ENCODE assay signal across 20 cellular contexts in genomic region chr11:125562430-125562829, GRCh38. TPM values are rescaled to one million over a fixed set of nuclear protein-coding genes. Genes with fewer than 3 reads are reported as not detected.
DNase-seq lines count a peak whose midpoint lies in the region; ATAC-seq, FAIRE-seq and TF ChIP-seq lines count a peak whose summit lies in the region.
"Had no signal": no experiment of that assay in that cellular context is flagged by ENCODE, and none has a peak within 500 bp of the region (broad histone marks: within the 10 kb centered on the region; RNA-seq: fewer than 3 reads in every experiment).

No MANE protein-coding gene starts in this region.

- TF ChIP-seq POLR2A in K562 (conservative IDR thresholded peaks at IDR 0.05) (no peak), HepG2 (IDR thresholded peaks at IDR 0.05; ENCODE audit: insufficient read depth in 1 of 2, low read depth in 2 of 2, low read length in 2 of 2) (no peak)

- H3K4me1 ChIP-seq in K562 (replicated peaks in 1 of 2; ENCODE audit: control insufficient read depth in 2 of 2, insufficient read depth in 2 of 2, low read length in 2 of 2) (peaks cover 0 to 8% of the 10 kb centered on the region in 2 experiments; a peak in 1 of 5 replicates), HepG2 (ENCODE audit: insufficient read depth, low read length) (peaks cover 35% of the 10 kb centered on the region)
- H3K4me1 ChIP-seq: BE2C, HAP-1 had no signal

- H3K4me3 Mint-ChIP-seq in mesothelial cell of epicardium = no peak overlapping the region
- H3K4me3 Mint-ChIP-seq: CD4-positive, CD25-positive, alpha-beta regulatory T cell; CD8-positive, alpha-beta memory T cell; HFFc6 had no signal

- WGBS in K562 (ENCODE audit: insufficient coverage, low coverage, missing lambda C conversion rate) = 65% methylated on average over 4 of the region's 4 CpGs
- WGBS in HepG2 (ENCODE audit: low lambda C conversion rate) = 13% methylated on average over 4 of the region's 4 CpGs

- intact Hi-C loops in K562 (cut with micrococcal nuclease) = no loop called here
- intact Hi-C loops in HepG2 (cut with micrococcal nuclease; ENCODE audit: unreplicated experiment) = no loop called here

- H3K4me2 ChIP-seq in K562 (ENCODE audit: insufficient read depth, low read length) (no peak overlapping the region), HepG2 (ENCODE audit: low read depth, low read length) (peak overlapping the region; percentile 43)

- H3K27ac ChIP-seq in K562 (ENCODE audit: extremely low read depth, low read depth, low read length) (no peak overlapping the region), HepG2 (ENCODE audit: extremely low read length, insufficient read depth, low read length) (no peak overlapping the region)
- H3K27ac ChIP-seq: GM23248 had no signal

- no peaks in the 10 kb centered on the region for H3K9me3 ChIP-seq in K562 (replicated peaks; ENCODE audit: control insufficient read depth, insufficient read depth, low read depth, low read length)
- no peaks in the 10 kb centered on the region for H3K9me3 ChIP-seq in HepG2 (ENCODE audit: low read length)
- H3K9me3 ChIP-seq: BE2C, HAP-1 had no signal

- H3K36me3 Mint-ChIP-seq in mesothelial cell of epicardium = no peaks in the 10 kb centered on the region
- H3K36me3 Mint-ChIP-seq: CD4-positive, CD25-positive, alpha-beta regulatory T cell; CD8-positive, alpha-beta memory T cell had no signal

- H4K20me1 ChIP-seq in K562 (replicated peaks; ENCODE audit: control insufficient read depth, insufficient read depth, low read length) (no peaks in the 10 kb centered on the region), HepG2 (ENCODE audit: insufficient read depth, low read length) (no peaks in the 10 kb centered on the region)

- H3K36me3 ChIP-seq in K562 (ENCODE audit: control insufficient read depth, insufficient read depth, low read length) (no peaks in the 10 kb centered on the region), HepG2 (replicated peaks in 1 of 2; ENCODE audit: control insufficient read depth in 1 of 2, insufficient read depth in 2 of 2, low read length in 2 of 2) (no peaks in the 10 kb centered on the region)
- H3K36me3 ChIP-seq: BE2C, HAP-1 had no signal

- H3K4me1 Mint-ChIP-seq in mesothelial cell of epicardium = no peaks in the 10 kb centered on the region
- H3K4me1 Mint-ChIP-seq: CD4-positive, CD25-positive, alpha-beta regulatory T cell had no signal

- H3K27me3 ChIP-seq in K562 (ENCODE audit: control insufficient read depth in 2 of 2, insufficient read depth in 2 of 2, low read length in 2 of 2) (no peaks in the 10 kb centered on the region), HepG2 (ENCODE audit: control insufficient read depth in 1 of 2, insufficient read depth in 2 of 2, low read length in 2 of 2) (no peaks in the 10 kb centered on the region)

- H3K79me2 ChIP-seq in K562 (ENCODE audit: control insufficient read depth, insufficient read depth, low read length) (no peaks in the 10 kb centered on the region), HepG2 (ENCODE audit: insufficient read depth, low read length) (no peaks in the 10 kb centered on the region)

- H2AFZ ChIP-seq in K562 (ENCODE audit: low read depth, low read length) (peak overlapping the region; percentile 48; the same call in 1 of the 2 replicates), HepG2 (ENCODE audit: low read length) (no peak overlapping the region)
- H2AFZ ChIP-seq: GM23248 had no signal

- H3K9me3 Mint-ChIP-seq in mesothelial cell of epicardium = peaks cover 5% of the 10 kb centered on the region
- H3K9me3 Mint-ChIP-seq: CD4-positive, CD25-positive, alpha-beta regulatory T cell; CD8-positive, alpha-beta memory T cell; HFFc6 had no signal

- TF ChIP-seq RAD21 in K562 (CRISPR knock-in tag; conservative IDR thresholded peaks at IDR 0.05 in 1 of 2, IDR thresholded peaks at IDR 0.05 in 1 of 2) (no peak), HepG2 (CRISPR knock-in tag; IDR thresholded peaks at IDR 0.05) (no peak)

- TF ChIP-seq CTCF in K562 (IDR thresholded peaks at IDR 0.05 in 2 of 3, conservative IDR thresholded peaks at IDR 0.05 in 1 of 3; ENCODE audit: insufficient read depth in 2 of 3, low read depth in 1 of 3, low read length in 3 of 3) (no peak), HepG2 (CRISPR knock-in tag; IDR thresholded peaks at IDR 0.05) (no peak), mesothelial cell of epicardium (IDR thresholded peaks at IDR 0.05; ENCODE audit: unreplicated experiment) (no peak)

- H3K27ac Mint-ChIP-seq in mesothelial cell of epicardium = no peak overlapping the region
- H3K27ac Mint-ChIP-seq: CD4-positive, CD25-positive, alpha-beta regulatory T cell; CD8-positive, alpha-beta memory T cell; HFFc6 had no signal

- ATAC-seq in K562 (0 out of 3 replicates have a peak, but pooled peaks have one; percentile 32), HepG2 (peak; percentile 66), GM18909 (IDR thresholded peaks at IDR 0.05; ENCODE audit: poor library complexity, unreplicated experiment) (no peak)

- TF ChIP-seq EP300 in K562 (IDR thresholded peaks at IDR 0.05; ENCODE audit: low read length) (no peak), HepG2 (IDR thresholded peaks at IDR 0.05; ENCODE audit: low read depth in 2 of 2, low read length in 2 of 2) (no peak), HepG2 (CRISPR knock-in tag; IDR thresholded peaks at IDR 0.05; ENCODE audit: borderline replicate concordance) (no peak)

- in situ Hi-C loops in K562 (cut with MboI) (no loop called here), HepG2 (cut with HindIII; ENCODE audit: extremely low pct_ligation_motif_present, low pct_unique_long_range_greater_than_20kb) (no loop called here)

- DNase-seq in OCI-M1 (lab: John Stamatoyannopoulos, UW) (peak; percentile 52), K562 (ENCODE audit: extremely low read depth in 1 of 4, low spot score in 3 of 4) (no peak), HepG2 (ENCODE audit: low spot score) (no peak), HCEC 1CT (no peak), mesothelial cell of epicardium (ENCODE audit: low spot score in 2 of 2, unreplicated experiment in 2 of 2) (no peak)
- DNase-seq: ACHN; BE2C; C1 segment of cervical spinal cord; CD4-positive, CD25-positive, alpha-beta regulatory T cell; CD8-positive, alpha-beta memory T cell; COR-L47; DMS 273 treated with DMSO at 0.1 percent for 48 hours; DMS53; DND-41; EL; GM23248; HFFc6 had no signal

- no peaks in the 10 kb centered on the region for H3K27me3 Mint-ChIP-seq in mesothelial cell of epicardium (ENCODE audit: low read depth)
- H3K27me3 Mint-ChIP-seq: CD4-positive, CD25-positive, alpha-beta regulatory T cell had no signal

- H3K4me3 ChIP-seq in K562 = no peak overlapping the region
- H3K4me3 ChIP-seq in HepG2 (replicated peaks in 1 of 3; ENCODE audit: insufficient read depth in 1 of 3, low read depth in 2 of 3, low read length in 3 of 3) = no peak overlapping the region
- H3K4me3 ChIP-seq: GM23248, HAP-1 had no signal

- no peak for FAIRE-seq in K562 (lab: Jason Lieb, UNC)
- no peak for FAIRE-seq in HepG2 (lab: Jason Lieb, UNC)
- FAIRE-seq: GM12891 had no signal

- H3K9me1 ChIP-seq in K562 (ENCODE audit: control insufficient read depth, insufficient read depth, low read length) = no peaks in the 10 kb centered on the region

- H3K9ac ChIP-seq in K562 (ENCODE audit: insufficient read depth in 1 of 2, low read depth in 2 of 2, low read length in 2 of 2) (no peak overlapping the region), HepG2 (ENCODE audit: insufficient read depth, low read depth, low read length) (no peak overlapping the region)
- H3K9ac ChIP-seq: GM23248 had no signal

- CTCF ChIA-PET in K562 (lab: Yijun Ruan, JAX; ENCODE audit: low intra/inter-chr PET ratio) = no interaction called here
- CTCF ChIA-PET in HepG2 (lab: Yijun Ruan, JAX; ENCODE audit: low intra/inter-chr PET ratio, low total read pairs) = no interaction called here

- BruUV-seq in K562 (replicated peaks; lab: Mats Ljungman, UMichigan) (no TSS peak), HepG2 (replicated peaks; lab: Mats Ljungman, UMichigan) (no TSS peak)

- POLR2A ChIA-PET in K562 (lab: Yijun Ruan, JAX) (no interaction called here), HepG2 (lab: Yijun Ruan, JAX) (no interaction called here)

RNA-seq across cellular contexts. Expression of gene EI24, which starts 6.8 kb away (rescaled TPM):
- total RNA-seq in K562 (2011; cell fraction: chromatin; rRNA removed; ENCODE audit: low replicate concordance) = 79.5 and 79.6 TPM in 2 replicates
- 86.2 and 96.6 TPM in 2 replicates for total RNA-seq in K562 (2011; cell fraction: nucleolus; rRNA removed)
- 142 and 189 TPM in 2 replicates for total RNA-seq in K562 (2011; cell fraction: nucleoplasm; rRNA removed)
- total RNA-seq in K562 (2014; rRNA removed) (151 and 192 TPM in 2 replicates), K562 (2014; rRNA removed; fragmentation: Illumina TruSeq; extraction: Trizol) (187 and 198 TPM in 2 replicates), K562 (2015; rRNA removed; fragmentation: Illumina TruSeq; extraction: Trizol) (160 and 168 TPM in 2 replicates), K562 (2021) (159 and 165 TPM in 2 replicates), HepG2 (2016; rRNA removed; fragmentation: Illumina TruSeq; extraction: Trizol) (126 and 138 TPM in 2 replicates), mesothelial cell of epicardium (67.2 to 69.3 TPM (median 67.8 TPM) in 3 replicates)
- polyA plus RNA-seq in K562 (2011; rRNA removed) (128 and 239 TPM in 2 replicates), K562 (2014; fragmentation: Illumina TruSeq; extraction: Trizol) (249 and 260 TPM in 2 replicates), K562 (2014; fragmentation: Nextera tagmentation; extraction: Ambion mirVana) (10 to 100 TPM; 50.4 to 72.2 TPM), K562 (2014; rRNA removed) (182 and 210 TPM in 2 replicates), HepG2 (2011; rRNA removed) (70.0 and 84.7 TPM in 2 replicates)
- 178 and 192 TPM in 2 replicates for polyA plus RNA-seq in K562 (2011; cell fraction: cytosol; rRNA removed)
- polyA plus RNA-seq in K562 (2011; cell fraction: nucleus; rRNA removed) = 52.1 and 69.8 TPM in 2 replicates
- 121 and 150 TPM in 2 replicates for polyA plus RNA-seq in K562 (2012)
- 155 and 274 TPM in 2 replicates for polyA minus RNA-seq in K562 (2011; rRNA and poly(A)+ RNA removed)
- 34.8 and 79.5 TPM in 2 replicates for polyA minus RNA-seq in K562 (2011; cell fraction: cytosol; rRNA and poly(A)+ RNA removed)
- polyA minus RNA-seq in K562 (2011; cell fraction: nucleus; rRNA and poly(A)+ RNA removed) = 17.2 and 23.3 TPM in 2 replicates
- 208 and 212 TPM in 2 replicates for total RNA-seq in HepG2 (2016; cell fraction: cytosol; rRNA removed; fragmentation: Illumina TruSeq; extraction: Trizol; ENCODE audit: low read depth)
- 124 and 136 TPM in 2 replicates for total RNA-seq in HepG2 (2016; cell fraction: insoluble cytoplasmic fraction; rRNA removed; fragmentation: Illumina TruSeq; extraction: Trizol)
- total RNA-seq in HepG2 (2016; cell fraction: membrane; rRNA removed; fragmentation: Illumina TruSeq; extraction: Trizol) = 398 and 405 TPM in 2 replicates
- 62.3 and 65.1 TPM in 2 replicates for total RNA-seq in HepG2 (2016; cell fraction: nucleus; rRNA removed; fragmentation: Illumina TruSeq; extraction: Trizol)
- 74.3 and 105 TPM in 2 replicates for polyA plus RNA-seq in HepG2 (2011; cell fraction: cytosol; rRNA removed)
- polyA plus RNA-seq in HepG2 (2011; cell fraction: nucleus; rRNA removed) = 19.8 and 28.7 TPM in 2 replicates
- polyA plus RNA-seq in HepG2 (2012) = 55.7 and 63.2 TPM in 2 replicates
- polyA plus RNA-seq in HepG2 (2016; cell fraction: cytosol; fragmentation: Illumina TruSeq; extraction: Trizol; ENCODE audit: low read depth) = 321 and 335 TPM in 2 replicates
- polyA plus RNA-seq in HepG2 (2016; cell fraction: insoluble cytoplasmic fraction; fragmentation: Illumina TruSeq; extraction: Trizol; ENCODE audit: low read depth) = 170 and 183 TPM in 2 replicates
- 442 and 463 TPM in 2 replicates for polyA plus RNA-seq in HepG2 (2016; cell fraction: membrane; fragmentation: Illumina TruSeq; extraction: Trizol; ENCODE audit: low read depth)
- 109 and 110 TPM in 2 replicates for polyA plus RNA-seq in HepG2 (2016; cell fraction: nucleus; fragmentation: Illumina TruSeq; extraction: Trizol; ENCODE audit: insufficient read depth, low read depth)
- polyA minus RNA-seq in HepG2 (2011; rRNA and poly(A)+ RNA removed; ENCODE audit: low replicate concordance) = 105 and 116 TPM in 2 replicates
- 34.0 and 35.6 TPM in 2 replicates for polyA minus RNA-seq in HepG2 (2011; cell fraction: cytosol; rRNA and poly(A)+ RNA removed)
- 20.9 and 25.4 TPM in 2 replicates for polyA minus RNA-seq in HepG2 (2011; cell fraction: nucleus; rRNA and poly(A)+ RNA removed)

RNA-seq across cellular contexts. Expression of gene STT3A, which starts 30.2 kb away (rescaled TPM):
- total RNA-seq in K562 (2011; cell fraction: chromatin; rRNA removed; ENCODE audit: low replicate concordance) = 340 and 391 TPM in 2 replicates
- 528 and 545 TPM in 2 replicates for total RNA-seq in K562 (2011; cell fraction: nucleolus; rRNA removed)
- total RNA-seq in K562 (2011; cell fraction: nucleoplasm; rRNA removed) = 415 and 429 TPM in 2 replicates
- 70.7 and 95.7 TPM in 2 replicates for total RNA-seq in K562 (2014; rRNA removed)
- 192 and 210 TPM in 2 replicates for total RNA-seq in K562 (2014; rRNA removed; fragmentation: Illumina TruSeq; extraction: Trizol)
- total RNA-seq in K562 (2015; rRNA removed; fragmentation: Illumina TruSeq; extraction: Trizol) = 159 and 165 TPM in 2 replicates
- 148 and 167 TPM in 2 replicates for total RNA-seq in K562 (2021)
- 208 and 296 TPM in 2 replicates for polyA plus RNA-seq in K562 (2011; rRNA removed)
- polyA plus RNA-seq in K562 (2011; cell fraction: cytosol; rRNA removed) = 224 and 257 TPM in 2 replicates
- 171 and 194 TPM in 2 replicates for polyA plus RNA-seq in K562 (2011; cell fraction: nucleus; rRNA removed)
- 171 and 200 TPM in 2 replicates for polyA plus RNA-seq in K562 (2012)
- polyA plus RNA-seq in K562 (2014; fragmentation: Illumina TruSeq; extraction: Trizol) = 170 and 212 TPM in 2 replicates
- 100 to 1,000 TPM; 197 to 330 TPM for polyA plus RNA-seq in K562 (2014; fragmentation: Nextera tagmentation; extraction: Ambion mirVana)
- polyA plus RNA-seq in K562 (2014; rRNA removed) = 73.3 and 108 TPM in 2 replicates
- polyA minus RNA-seq in K562 (2011; rRNA and poly(A)+ RNA removed) = 589 and 1,261 TPM in 2 replicates
- 132 and 273 TPM in 2 replicates for polyA minus RNA-seq in K562 (2011; cell fraction: cytosol; rRNA and poly(A)+ RNA removed)
- 106 and 141 TPM in 2 replicates for polyA minus RNA-seq in K562 (2011; cell fraction: nucleus; rRNA and poly(A)+ RNA removed)
- 141 and 229 TPM in 2 replicates for total RNA-seq in HepG2 (2016; rRNA removed; fragmentation: Illumina TruSeq; extraction: Trizol)
- 15.9 and 18.0 TPM in 2 replicates for total RNA-seq in HepG2 (2016; cell fraction: cytosol; rRNA removed; fragmentation: Illumina TruSeq; extraction: Trizol; ENCODE audit: low read depth)
- total RNA-seq in HepG2 (2016; cell fraction: insoluble cytoplasmic fraction; rRNA removed; fragmentation: Illumina TruSeq; extraction: Trizol) = 132 and 230 TPM in 2 replicates
- 41.6 and 47.1 TPM in 2 replicates for total RNA-seq in HepG2 (2016; cell fraction: membrane; rRNA removed; fragmentation: Illumina TruSeq; extraction: Trizol)
- total RNA-seq in HepG2 (2016; cell fraction: nucleus; rRNA removed; fragmentation: Illumina TruSeq; extraction: Trizol) = 206 and 227 TPM in 2 replicates
- 314 and 319 TPM in 2 replicates for polyA plus RNA-seq in HepG2 (2011; rRNA removed)
- 246 and 346 TPM in 2 replicates for polyA plus RNA-seq in HepG2 (2011; cell fraction: cytosol; rRNA removed)
- polyA plus RNA-seq in HepG2 (2011; cell fraction: nucleus; rRNA removed) = 97.8 and 129 TPM in 2 replicates
- 235 and 247 TPM in 2 replicates for polyA plus RNA-seq in HepG2 (2012)
- polyA plus RNA-seq in HepG2 (2016; cell fraction: cytosol; fragmentation: Illumina TruSeq; extraction: Trizol; ENCODE audit: low read depth) = 17.5 and 22.3 TPM in 2 replicates
- polyA plus RNA-seq in HepG2 (2016; cell fraction: insoluble cytoplasmic fraction; fragmentation: Illumina TruSeq; extraction: Trizol; ENCODE audit: low read depth) = 131 and 134 TPM in 2 replicates
- polyA plus RNA-seq in HepG2 (2016; cell fraction: membrane; fragmentation: Illumina TruSeq; extraction: Trizol; ENCODE audit: low read depth) = 31.9 and 40.3 TPM in 2 replicates
- 266 and 272 TPM in 2 replicates for polyA plus RNA-seq in HepG2 (2016; cell fraction: nucleus; fragmentation: Illumina TruSeq; extraction: Trizol; ENCODE audit: insufficient read depth, low read depth)
- 944 and 2,048 TPM in 2 replicates for polyA minus RNA-seq in HepG2 (2011; rRNA and poly(A)+ RNA removed; ENCODE audit: low replicate concordance)
- polyA minus RNA-seq in HepG2 (2011; cell fraction: cytosol; rRNA and poly(A)+ RNA removed) = 324 and 343 TPM in 2 replicates
- 233 and 287 TPM in 2 replicates for polyA minus RNA-seq in HepG2 (2011; cell fraction: nucleus; rRNA and poly(A)+ RNA removed)
- total RNA-seq in mesothelial cell of epicardium = 146 to 167 TPM (median 162 TPM) in 3 replicates
